8 cellular contexts compared by ENCODE assay signal in genomic region chr22:43956383-43956782, GRCh38. TPM values are rescaled to one million over a fixed set of nuclear protein-coding genes. Genes with fewer than 3 reads are reported as not detected.
A peak's percentile ranks its signal among the peaks of the same experiment; 100 is the strongest.
DNase-seq lines count a peak whose midpoint lies in the region; ATAC-seq and TF ChIP-seq lines count a peak whose summit lies in the region.
"Had no signal": no experiment of that assay in that cellular context is flagged by ENCODE, and none has a peak within 500 bp of the region (broad histone marks: within the 10 kb centered on the region; RNA-seq: fewer than 3 reads in every experiment).

No MANE protein-coding gene starts in this region.

- no peak for TF ChIP-seq CTCF in HCT116 (IDR thresholded peaks at IDR 0.05 in 2 of 3, conservative IDR thresholded peaks at IDR 0.05 in 1 of 3; ENCODE audit: borderline replicate concordance in 1 of 3, insufficient read depth in 1 of 3, low read depth in 2 of 3, low read length in 2 of 3)
- TF ChIP-seq CTCF in WTC11 (IDR thresholded peaks at IDR 0.05), result no peak
- TF ChIP-seq CTCF in glutamatergic neuron (IDR thresholded peaks at IDR 0.05; ENCODE audit: partially characterized antibody, unreplicated experiment), result no peak
- TF ChIP-seq CTCF in spleen (IDR thresholded peaks at IDR 0.05 in 8 of 11, conservative IDR thresholded peaks at IDR 0.05 in 3 of 11), result no peak

- H3K36me3 Mint-ChIP-seq in WTC11, result no peaks in the 10 kb centered on the region
- no peaks in the 10 kb centered on the region for H3K36me3 Mint-ChIP-seq in glutamatergic neuron (ENCODE audit: unreplicated experiment)

- POLR2A ChIA-PET in HCT116 (lab: Charles Lee) (no interaction called here), WTC11 (lab: Charles Lee) (no interaction called here)

- peak overlapping the region; percentile 87 for H3K9ac ChIP-seq in HCT116 (ENCODE audit: low read length)

- H3K27me3 Mint-ChIP-seq in WTC11 (ENCODE audit: low read depth) (no peaks in the 10 kb centered on the region), glutamatergic neuron (ENCODE audit: unreplicated experiment) (peaks cover 9% of the 10 kb centered on the region)

- intact Hi-C loops in HCT116 (cut with micrococcal nuclease) (no loop called here), spleen (cut with DNase I; ENCODE audit: low total_unique reads) (no loop called here)

- H3K9me3 ChIP-seq in HCT116 (ENCODE audit: control insufficient read depth in 1 of 2, insufficient read depth in 1 of 2, low read depth in 1 of 2, low read length in 2 of 2) (no peaks in the 10 kb centered on the region), spleen (no peaks in the 10 kb centered on the region)

- H3K36me3 ChIP-seq in HCT116 (ENCODE audit: control insufficient read depth in 1 of 2, insufficient read depth in 2 of 2, low read length in 2 of 2) (no peaks in the 10 kb centered on the region), spleen (peaks cover 0 to 18% (median 0%) of the 10 kb centered on the region in 6 donors)

- H3K27ac ChIP-seq in HCT116 (ENCODE audit: low read depth, low read length) (no peak overlapping the region; the same call in 1 of the 2 replicates), spleen (peak overlapping the region in 4 of 8 donors; percentile 87 to 93 (median 88))

- peaks cover 29% of the 10 kb centered on the region for H3K4me1 Mint-ChIP-seq in WTC11
- peaks cover 20% of the 10 kb centered on the region for H3K4me1 Mint-ChIP-seq in glutamatergic neuron (ENCODE audit: low read depth, unreplicated experiment)

- no peaks in the 10 kb centered on the region for H3K27me3 ChIP-seq in HCT116 (ENCODE audit: insufficient read depth, low read length)
- H3K27me3 ChIP-seq in spleen (replicated peaks in 1 of 7), result peaks cover 0 to 12% (median 0%) of the 10 kb centered on the region in 7 donors

- no peak for TF ChIP-seq POLR2A in HCT116 (IDR thresholded peaks at IDR 0.05; ENCODE audit: borderline replicate concordance, extremely low read depth, insufficient read depth, insufficient read length)
- no peak for TF ChIP-seq POLR2A in spleen (IDR thresholded peaks at IDR 0.05)

- no peak for TF ChIP-seq RAD21 in HCT116 (IDR thresholded peaks at IDR 0.05; ENCODE audit: low read depth)

- TSS peak; percentile 52 for BruUV-seq in HCT116 (replicated peaks; lab: Mats Ljungman, UMichigan)

- H3K27ac Mint-ChIP-seq in WTC11 (peak overlapping the region; percentile 14; the same call in 1 of the 2 replicates), glutamatergic neuron (ENCODE audit: unreplicated experiment) (peak overlapping the region; percentile 91)

- RAD21 ChIA-PET in HCT116 (lab: Charles Lee; ENCODE audit: low non-redundant PET in 1 of 2, low total read pairs in 2 of 2, uncharacterized antibody in 2 of 2, unreplicated experiment in 2 of 2), result no interaction called here

- H3K9me3 Mint-ChIP-seq in WTC11, result no peaks in the 10 kb centered on the region
- peaks cover 4% of the 10 kb centered on the region for H3K9me3 Mint-ChIP-seq in glutamatergic neuron (ENCODE audit: unreplicated experiment)

- ATAC-seq in HCT116 (no peak), WTC11 (no peak)

- H3K4me3 Mint-ChIP-seq in WTC11 (peak overlapping the region; percentile 95), glutamatergic neuron (ENCODE audit: unreplicated experiment) (peak overlapping the region; percentile 99)

- H3K4me1 ChIP-seq in HCT116 (ENCODE audit: control insufficient read depth in 1 of 2, insufficient read depth in 2 of 2, low read length in 2 of 2) (peaks cover 17 to 30% of the 10 kb centered on the region in 2 experiments), spleen (peaks cover 15 to 40% (median 33%) of the 10 kb centered on the region in 6 donors)

- WGBS in spleen, 5 donors, result 60 to 77% (median 71%) methylated on average over 8 of the region's 8 CpGs

- no peak for DNase-seq in HCT116 (ENCODE audit: low read depth, low spot score)
- DNase-seq in WTC11 (ENCODE audit: low spot score), result no peak
- no peak for DNase-seq in glutamatergic neuron
- DNase-seq in spleen, result no peak
- no peak for DNase-seq in dedifferentiated amniotic fluid mesenchymal stem cell (ENCODE audit: extremely low spot score)
- DNase-seq in mesenteric fat pad (ENCODE audit: low spot score), result no peak
- DNase-seq in mucosa of gallbladder (ENCODE audit: low spot score), result no peak
- DNase-seq: islet precursor cell had no signal

- H3K4me3 ChIP-seq in HCT116 (replicated peaks in 1 of 2; ENCODE audit: low read depth in 1 of 2, low read length in 2 of 2), result peak overlapping the region; percentile 91 to 95
- peak overlapping the region in 7 of 8 donors; percentile 73 to 98 (median 95) for H3K4me3 ChIP-seq in spleen

- H3K79me2 ChIP-seq in HCT116 (ENCODE audit: insufficient read depth, low read length), result peaks cover 64% of the 10 kb centered on the region

- H2AFZ ChIP-seq in HCT116 (ENCODE audit: low read depth, low read length, poor library complexity, severe bottlenecking), result no peak overlapping the region

- H4K20me1 ChIP-seq in HCT116 (ENCODE audit: insufficient read depth), result no peaks in the 10 kb centered on the region

- peak overlapping the region; percentile 73 for H3K4me2 ChIP-seq in HCT116 (ENCODE audit: low read length)

- CTCF ChIA-PET in HCT116 (lab: Charles Lee), result interaction anchor here (1.2 to 2.6 kb wide), 2 partner anchors 10 to 73 kb away, joined by 3 to 9 read pairs; no protein-coding TSS in a partner anchor
- CTCF ChIA-PET in WTC11 (lab: Charles Lee), result interaction anchor here (0.6 to 2.8 kb wide), 2 partner anchors 11 to 703 kb away, joined by 3 to 17 read pairs; no protein-coding TSS in a partner anchor

- no peaks in the 10 kb centered on the region for H3K9me2 ChIP-seq in HCT116 (ENCODE audit: insufficient read depth)

TF ChIP-seq in HCT116, 20 proteins besides CTCF, POLR2A, EP300 and RAD21 (continues in another document):
- TF ChIP-seq ATF3 (IDR thresholded peaks at IDR 0.05), result no peak
- no peak for TF ChIP-seq POLR2AphosphoS5 (IDR thresholded peaks at IDR 0.05; ENCODE audit: low read depth, low read length)
- no peak for TF ChIP-seq CEBPB (IDR thresholded peaks at IDR 0.05; ENCODE audit: low read depth)
- TF ChIP-seq JUND (IDR thresholded peaks at IDR 0.05), result no peak
- TF ChIP-seq ELF1 (IDR thresholded peaks at IDR 0.05; ENCODE audit: borderline replicate concordance, low read depth), result no peak
- TF ChIP-seq, protein P1, sequence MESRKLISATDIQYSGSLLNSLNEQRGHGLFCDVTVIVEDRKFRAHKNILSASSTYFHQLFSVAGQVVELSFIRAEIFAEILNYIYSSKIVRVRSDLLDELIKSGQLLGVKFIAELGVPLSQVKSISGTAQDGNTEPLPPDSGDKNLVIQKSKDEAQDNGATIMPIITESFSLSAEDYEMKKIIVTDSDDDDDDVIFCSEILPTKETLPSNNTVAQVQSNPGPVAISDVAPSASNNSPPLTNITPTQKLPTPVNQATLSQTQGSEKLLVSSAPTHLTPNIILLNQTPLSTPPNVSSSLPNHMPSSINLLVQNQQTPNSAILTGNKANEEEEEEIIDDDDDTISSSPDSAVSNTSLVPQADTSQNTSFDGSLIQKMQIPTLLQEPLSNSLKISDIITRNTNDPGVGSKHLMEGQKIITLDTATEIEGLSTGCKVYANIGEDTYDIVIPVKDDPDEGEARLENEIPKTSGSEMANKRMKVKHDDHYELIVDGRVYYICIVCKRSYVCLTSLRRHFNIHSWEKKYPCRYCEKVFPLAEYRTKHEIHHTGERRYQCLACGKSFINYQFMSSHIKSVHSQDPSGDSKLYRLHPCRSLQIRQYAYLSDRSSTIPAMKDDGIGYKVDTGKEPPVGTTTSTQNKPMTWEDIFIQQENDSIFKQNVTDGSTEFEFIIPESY (IDR thresholded peaks at IDR 0.05; ENCODE audit: extremely low read depth, insufficient replicate concordance, low read length), result no peak

TF ChIP-seq in WTC11, 78 proteins besides CTCF, POLR2A, EP300 and RAD21 (continues in another document):
- TF ChIP-seq ZNF138 (CRISPR knock-in tag; conservative IDR thresholded peaks at IDR 0.05) (no peak), ZNF219 (CRISPR knock-in tag; IDR thresholded peaks at IDR 0.05; ENCODE audit: borderline replicate concordance) (no peak), ZNF416 (CRISPR knock-in tag; IDR thresholded peaks at IDR 0.05) (no peak), MLX (CRISPR knock-in tag; IDR thresholded peaks at IDR 0.05) (no peak), ZMAT4 (CRISPR knock-in tag; IDR thresholded peaks at IDR 0.05) (no peak), ZNF263 (CRISPR knock-in tag; IDR thresholded peaks at IDR 0.05; ENCODE audit: low read depth) (no peak)
- TF ChIP-seq, protein P2, sequence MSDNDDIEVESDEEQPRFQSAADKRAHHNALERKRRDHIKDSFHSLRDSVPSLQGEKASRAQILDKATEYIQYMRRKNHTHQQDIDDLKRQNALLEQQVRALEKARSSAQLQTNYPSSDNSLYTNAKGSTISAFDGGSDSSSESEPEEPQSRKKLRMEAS (CRISPR knock-in tag; IDR thresholded peaks at IDR 0.05), result no peak

RNA-seq across cellular contexts. Expression of gene SAMM50, which starts 1.1 kb away (rescaled TPM):
- total RNA-seq in HCT116 (2021; ENCODE audit: unreplicated experiment) (40.8 TPM), WTC11 (2021) (59.3 to 72.1 TPM (median 62.1 TPM) in 3 replicates), glutamatergic neuron (ENCODE audit: unreplicated experiment) (48.0 TPM), spleen (10 to 100 TPM; 25.1 to 35.5 (median 32.0) TPM), mesenteric fat pad (49.4 TPM), mucosa of gallbladder (51.8 TPM)
- 30.0 and 37.1 TPM in 2 replicates for polyA plus RNA-seq in HCT116 (2012)
- 10 to 100 TPM; 17.8 to 23.7 (median 23.6) TPM for polyA plus RNA-seq in spleen

RNA-seq across cellular contexts. Expression of gene PNPLA3, which starts 32.8 kb away (rescaled TPM):
- 7.3 TPM for total RNA-seq in HCT116 (2021; ENCODE audit: unreplicated experiment)
- 3.9 and 4.9 TPM in 2 replicates for polyA plus RNA-seq in HCT116 (2012)
- 17.9 to 19.8 TPM (median 19.6 TPM) in 3 replicates for total RNA-seq in WTC11 (2021)
- 14.7 TPM for total RNA-seq in glutamatergic neuron (ENCODE audit: unreplicated experiment)
- 1 to 10 TPM in 6 of 7 donors, not detected in 1; 1.2 to 2.7 (median 1.8) TPM for total RNA-seq in spleen
- under 1 TPM in 2 of 3 donors, not detected in 1; 0.21 to 0.32 TPM for polyA plus RNA-seq in spleen
- 0.93 TPM for total RNA-seq in mesenteric fat pad
- 11.4 TPM for total RNA-seq in mucosa of gallbladder
